ENCODE assay signal across 1 cellular context in genomic region chr2:98297817-98298684, GRCh38.
TF ChIP-seq lines count a peak whose summit lies in the region.

No MANE protein-coding gene starts in this region.

TF ChIP-seq in endothelial cell of umbilical vein, 7 proteins besides CTCF, POLR2A, EP300 and RAD21:
- TF ChIP-seq MYC (IDR thresholded peaks at IDR 0.05; ENCODE audit: low read depth, low read length) (no peak), JUN (IDR thresholded peaks at IDR 0.05; ENCODE audit: borderline replicate concordance, insufficient read depth, insufficient read length, low read depth) (peak; percentile 49)
